22 cellular contexts compared by ENCODE assay signal in genomic region chr10:105679781-105680180, GRCh38.
DNase-seq lines count a peak whose midpoint lies in the region; ATAC-seq and TF ChIP-seq lines count a peak whose summit lies in the region.
"Had no signal": no experiment of that assay in that cellular context is flagged by ENCODE, and none has a peak within 500 bp of the region (broad histone marks: within the 10 kb centered on the region; RNA-seq: fewer than 3 reads in every experiment).

No MANE protein-coding gene starts in this region.

- H3K4me3 Mint-ChIP-seq in GM23338 = no peak overlapping the region
- no peak overlapping the region for H3K4me3 Mint-ChIP-seq in WTC11
- H3K4me3 Mint-ChIP-seq in progenitor cell of endocrine pancreas (ENCODE audit: low read depth) = no peak overlapping the region
- H3K4me3 Mint-ChIP-seq: CD4-positive, alpha-beta memory T cell had no signal

- H3K27me3 Mint-ChIP-seq in GM23338 (ENCODE audit: insufficient read depth, low read depth, poor library complexity) = no peaks in the 10 kb centered on the region
- H3K27me3 Mint-ChIP-seq in WTC11 (ENCODE audit: low read depth) = no peaks in the 10 kb centered on the region; the same call in 1 of the 2 replicates
- no peaks in the 10 kb centered on the region for H3K27me3 Mint-ChIP-seq in progenitor cell of endocrine pancreas
- H3K27me3 Mint-ChIP-seq: CD4-positive, alpha-beta memory T cell had no signal

- H3K27ac ChIP-seq in GM23338 (ENCODE audit: low read depth) (no peak overlapping the region), prostate gland (no peak overlapping the region)
- H3K27ac ChIP-seq: HL-60, RWPE1 had no signal

- H3K79me2 ChIP-seq in GM23338 (replicated peaks; ENCODE audit: insufficient read depth) = no peaks in the 10 kb centered on the region

- DNase-seq in GM23338 (ENCODE audit: low spot score) (peak; percentile 57), WTC11 (ENCODE audit: low spot score) (peak; percentile 25), epithelial cell of proximal tubule (ENCODE audit: low read depth) (no peak), progenitor cell of endocrine pancreas (ENCODE audit: low spot score, unreplicated experiment) (no peak), SW 1271 (lab: John Stamatoyannopoulos, UW) (no peak), prostate gland (ENCODE audit: low spot score) (no peak), LoVo (ENCODE audit: low spot score) (no peak), epidermal melanocyte (ENCODE audit: insufficient read length, low spot score) (no peak)
- DNase-seq: C1 segment of cervical spinal cord; CD4-positive, alpha-beta memory T cell; COR-L47; DMS53; GOT3; Karpas-422; NCI-H2029 treated with DMSO at 0.1 percent for 48 hours; NCI-H2227 treated with DMSO at 0.1 percent for 48 hours; NCI-H526 treated with DMSO at 0.1 percent for 48 hours; SHP77 had no signal

- H3K36me3 Mint-ChIP-seq in GM23338 (ENCODE audit: low read depth) = peaks cover 33% of the 10 kb centered on the region
- peaks cover 41% of the 10 kb centered on the region for H3K36me3 Mint-ChIP-seq in WTC11
- no peaks in the 10 kb centered on the region for H3K36me3 Mint-ChIP-seq in progenitor cell of endocrine pancreas (ENCODE audit: insufficient read depth)
- H3K36me3 Mint-ChIP-seq: CD4-positive, alpha-beta memory T cell had no signal

- H3K4me1 ChIP-seq in GM23338 (ENCODE audit: insufficient read depth) (peaks cover 43% of the 10 kb centered on the region), prostate gland (replicated peaks) (no peaks in the 10 kb centered on the region)

- H3K4me2 ChIP-seq in GM23338 = no peak overlapping the region

- H2AFZ ChIP-seq in GM23338 = peak overlapping the region; percentile 25; the same call in 1 of the 2 replicates

- H3K27ac Mint-ChIP-seq in GM23338 = no peak overlapping the region
- H3K27ac Mint-ChIP-seq in WTC11 = no peak overlapping the region
- H3K27ac Mint-ChIP-seq in progenitor cell of endocrine pancreas = no peak overlapping the region
- H3K27ac Mint-ChIP-seq: CD4-positive, alpha-beta memory T cell had no signal

- H3K9me2 ChIP-seq in GM23338 (ENCODE audit: insufficient read depth) = peaks cover 15% of the 10 kb centered on the region; the same call in 1 of the 2 replicates

- H3K9me3 Mint-ChIP-seq in GM23338 (peaks cover 27% of the 10 kb centered on the region), WTC11 (peaks cover 51% of the 10 kb centered on the region), progenitor cell of endocrine pancreas (ENCODE audit: low read depth) (peaks cover 14% of the 10 kb centered on the region)

- H3K4me1 Mint-ChIP-seq in GM23338 (peaks cover 46% of the 10 kb centered on the region), WTC11 (peaks cover 79% of the 10 kb centered on the region), progenitor cell of endocrine pancreas (ENCODE audit: low read depth) (peaks cover 3% of the 10 kb centered on the region)
- H3K4me1 Mint-ChIP-seq: CD4-positive, alpha-beta memory T cell had no signal

- ATAC-seq in GM23338 (no peak; the same call in 2 of the 3 replicates), WTC11 (peak; percentile 57)
- ATAC-seq: HCT116, Panc1 had no signal

- 100% methylated on average over 1 of the region's 1 CpG for WGBS in prostate gland

- H3K27me3 ChIP-seq in GM23338 (ENCODE audit: insufficient read depth) (no peaks in the 10 kb centered on the region), prostate gland (replicated peaks; ENCODE audit: insufficient read depth) (no peaks in the 10 kb centered on the region)

- no peaks in the 10 kb centered on the region for H3K9me3 ChIP-seq in prostate gland

- POLR2A ChIA-PET in WTC11 (lab: Charles Lee) = no interaction called here

- no peak for TF ChIP-seq POLR2A in prostate gland (IDR thresholded peaks at IDR 0.05)

- peak; percentile 45 to 49; a peak in 3 of 4 replicates for TF ChIP-seq CTCF in GM23338 (conservative IDR thresholded peaks at IDR 0.05; ENCODE audit: low read depth in 2 of 2)
- TF ChIP-seq CTCF in WTC11 (IDR thresholded peaks at IDR 0.05) = no peak
- peak; percentile 33 for TF ChIP-seq CTCF in epithelial cell of proximal tubule (conservative IDR thresholded peaks at IDR 0.05; ENCODE audit: low read depth, low read length)
- TF ChIP-seq CTCF in progenitor cell of endocrine pancreas (IDR thresholded peaks at IDR 0.05; ENCODE audit: unreplicated experiment) = peak; percentile 36
- no peak for TF ChIP-seq CTCF in prostate gland (IDR thresholded peaks at IDR 0.05)

- no peaks in the 10 kb centered on the region for H3F3A ChIP-seq in GM23338 (replicated peaks; ENCODE audit: low read depth)

- no peaks in the 10 kb centered on the region for H4K20me1 ChIP-seq in GM23338 (replicated peaks; ENCODE audit: insufficient read depth)

- CTCF ChIA-PET in WTC11 (lab: Charles Lee) = interaction anchor here (0.6 to 1.2 kb wide), 4 partner anchors 20 to 616 kb away, joined by 3 to 4 read pairs (median 3); no protein-coding TSS in a partner anchor

- intact Hi-C loops in prostate gland (cut with DNase I) = no loop called here

- 0 out of 2 replicates have a peak, but pooled peaks cover 8% of the 10 kb centered on the region for H3K36me3 ChIP-seq in GM23338 (ENCODE audit: insufficient read depth)
- H3K36me3 ChIP-seq in prostate gland = no peaks in the 10 kb centered on the region

- H3K4me3 ChIP-seq in GM23338 (no peak overlapping the region), epithelial cell of proximal tubule (ENCODE audit: low read depth, low read length) (no peak overlapping the region), prostate gland (no peak overlapping the region)

TF ChIP-seq in GM23338, 12 proteins besides CTCF, POLR2A, EP300 and RAD21 (continues in another document):
- TF ChIP-seq CREB1 (CRISPR knock-in tag; IDR thresholded peaks at IDR 0.05; ENCODE audit: low read depth) = no peak
- no peak for TF ChIP-seq ETS1 (IDR thresholded peaks at IDR 0.05)
- no peak for TF ChIP-seq EZH2 (IDR thresholded peaks at IDR 0.05; ENCODE audit: low read depth, unreplicated experiment)
- no peak for TF ChIP-seq JUNB (IDR thresholded peaks at IDR 0.05; ENCODE audit: unreplicated experiment)

TF ChIP-seq in WTC11, 78 proteins besides CTCF, POLR2A, EP300 and RAD21:
- no peak for TF ChIP-seq ZNF121 (CRISPR knock-in tag; IDR thresholded peaks at IDR 0.05)
- no peak for TF ChIP-seq STAT6 (CRISPR knock-in tag; conservative IDR thresholded peaks at IDR 0.05; ENCODE audit: low read depth)
- TF ChIP-seq PREB (CRISPR knock-in tag; IDR thresholded peaks at IDR 0.05; ENCODE audit: borderline replicate concordance) = no peak
- TF ChIP-seq ZNF671 (CRISPR knock-in tag; IDR thresholded peaks at IDR 0.05) = no peak
- TF ChIP-seq ATF2 (CRISPR knock-in tag; IDR thresholded peaks at IDR 0.05; ENCODE audit: borderline replicate concordance, low read depth) = no peak
- no peak for TF ChIP-seq CBFB (CRISPR knock-in tag; IDR thresholded peaks at IDR 0.05; ENCODE audit: low read depth)

Comparison
In these comparisons a context has a peak if more than half of its experiments do, and no peak if none do; other contexts are left out.
1. DNase-seq: peak in GM23338 (single experiment) and WTC11 (single experiment); none in epithelial cell of proximal tubule (single experiment), progenitor cell of endocrine pancreas (single experiment), SW 1271 (0 of 2), prostate gland (single experiment), LoVo (single experiment) and epidermal melanocyte (single experiment).
2. CTCF ChIP-seq: peak in GM23338 (2 of 2), epithelial cell of proximal tubule (single experiment) and progenitor cell of endocrine pancreas (single experiment); none in WTC11 (single experiment) and prostate gland (0 of 4).